In the genomic region with DNA sequence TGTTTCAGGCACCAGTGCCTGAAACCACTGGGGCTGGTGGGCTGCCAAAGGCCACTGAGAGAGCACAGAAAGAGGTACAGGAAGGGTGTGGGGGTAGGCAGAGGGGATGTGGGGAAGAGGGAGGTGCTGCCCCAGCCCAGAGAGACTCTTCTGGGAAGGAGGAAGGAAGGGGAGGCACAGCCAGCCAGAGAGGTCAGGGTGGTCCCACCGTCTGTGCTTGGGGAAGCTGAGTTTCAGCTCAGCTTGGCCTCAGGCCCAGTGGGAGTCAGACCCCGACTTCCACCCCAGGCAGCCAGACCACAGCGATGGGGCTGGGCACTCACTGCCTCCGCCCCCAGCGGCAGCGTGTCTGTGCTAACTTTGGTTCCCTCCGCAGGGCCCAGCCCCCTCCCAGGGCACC, we compare ENCODE assay signal across 11 cellular contexts. TPM values are rescaled to one million over a fixed set of nuclear protein-coding genes. Genes with fewer than 3 reads are reported as not detected.
DNase-seq lines count a peak whose midpoint lies in the region; ATAC-seq and TF ChIP-seq lines count a peak whose summit lies in the region.
"Had no signal": no experiment of that assay in that cellular context is flagged by ENCODE, and none has a peak within 500 bp of the region (broad histone marks: within the 10 kb centered on the region; RNA-seq: fewer than 3 reads in every experiment).

No MANE protein-coding gene starts in this region.

- TF ChIP-seq POLR2A in GM15510 (IDR thresholded peaks at IDR 0.05; ENCODE audit: borderline replicate concordance, extremely low read depth, insufficient read length) = peak; percentile 27
- no peak for TF ChIP-seq POLR2A in gastroesophageal sphincter (IDR thresholded peaks at IDR 0.05)
- TF ChIP-seq POLR2A in gastrocnemius medialis (IDR thresholded peaks at IDR 0.05) = no peak

- POLR2A ChIA-PET in OCI-LY7 (lab: Charles Lee) = interaction anchor here (4.4 kb wide), 1 partner anchor 10 kb away, joined by 22 read pairs; no protein-coding TSS in a partner anchor

- in situ Hi-C loops in gastrocnemius medialis (cut with MboI; ENCODE audit: low sequenced_read_pairs in 4 of 4) = no loop called here

- no TSS peak for BruUV-seq in OCI-LY7 (replicated peaks; lab: Mats Ljungman, UMichigan)

- H4K20me1 ChIP-seq in OCI-LY7 (ENCODE audit: insufficient read depth, low read length) = no peaks in the 10 kb centered on the region

- H3K4me3 ChIP-seq in OCI-LY7 (ENCODE audit: low read depth, low read length, poor library complexity, severe bottlenecking) (no peak overlapping the region), gastroesophageal sphincter (no peak overlapping the region), gastrocnemius medialis (no peak overlapping the region)
- H3K4me3 ChIP-seq: hepatocyte had no signal

- H3K4me1 ChIP-seq in OCI-LY7 (ENCODE audit: insufficient read depth, low read length, poor library complexity, severe bottlenecking) = peaks cover 34% of the 10 kb centered on the region
- peaks cover 0 to 31% (median 0%) of the 10 kb centered on the region in 3 donors for H3K4me1 ChIP-seq in gastroesophageal sphincter
- H3K4me1 ChIP-seq in gastrocnemius medialis = peaks cover 34 to 50% of the 10 kb centered on the region in 2 donors

- CTCF ChIA-PET in OCI-LY7 (lab: Charles Lee; ENCODE audit: unreplicated experiment) = no interaction called here

- no peaks in the 10 kb centered on the region for H3K79me2 ChIP-seq in OCI-LY7 (ENCODE audit: insufficient read depth, low read depth, low read length)
- H3K79me2 ChIP-seq: hepatocyte had no signal

- no CpG with 5 or more reads among the region's 7 CpGs for WGBS in gastroesophageal sphincter (ENCODE audit: low coverage in 1 of 2), 2 donors

- H3K36me3 ChIP-seq in OCI-LY7 (ENCODE audit: insufficient read depth, low read length) = no peaks in the 10 kb centered on the region
- no peaks in the 10 kb centered on the region for H3K36me3 ChIP-seq in gastroesophageal sphincter
- no peaks in the 10 kb centered on the region for H3K36me3 ChIP-seq in gastrocnemius medialis

- H3K27ac ChIP-seq in OCI-LY7 (ENCODE audit: low read depth, low read length, poor library complexity, severe bottlenecking) (peak overlapping the region; percentile 3), gastroesophageal sphincter (peak overlapping the region in 2 of 4 donors; percentile 43 to 57), gastrocnemius medialis (peak overlapping the region in 3 of 4 donors; percentile 86 to 94 (median 93))
- H3K27ac ChIP-seq: hepatocyte had no signal

- no peak for TF ChIP-seq EP300 in gastroesophageal sphincter (IDR thresholded peaks at IDR 0.05)

- H2AFZ ChIP-seq in OCI-LY7 (ENCODE audit: low read length) = peak overlapping the region; percentile 59; the same call in 1 of the 2 replicates
- H2AFZ ChIP-seq: hepatocyte had no signal

- H3K9me3 ChIP-seq in OCI-LY7 (ENCODE audit: low read length) = no peaks in the 10 kb centered on the region
- no peaks in the 10 kb centered on the region for H3K9me3 ChIP-seq in gastroesophageal sphincter
- H3K9me3 ChIP-seq in gastrocnemius medialis = no peaks in the 10 kb centered on the region

- intact Hi-C loops in OCI-LY7 (cut with micrococcal nuclease; ENCODE audit: unreplicated experiment) = no loop called here
- intact Hi-C loops in gastrocnemius medialis (cut with DNase I; ENCODE audit: low total_unique reads) = no loop called here

- peak; percentile 54 for ATAC-seq in gastroesophageal sphincter
- no peak for ATAC-seq in gastrocnemius medialis
- no peak for ATAC-seq in HG03442 (IDR thresholded peaks at IDR 0.05; ENCODE audit: unreplicated experiment)
- ATAC-seq in HG02798 (IDR thresholded peaks at IDR 0.05; ENCODE audit: poor library complexity, unreplicated experiment) = no peak

- H3K27me3 ChIP-seq in gastroesophageal sphincter (peaks cover 2% of the 10 kb centered on the region), gastrocnemius medialis (no peaks in the 10 kb centered on the region)
- H3K27me3 ChIP-seq: hepatocyte had no signal

- no peak for DNase-seq in OCI-LY7 (ENCODE audit: low spot score)
- no peak for DNase-seq in gastrocnemius medialis
- no peak for DNase-seq in activated CD4-positive, CD25-positive, alpha-beta regulatory T cell (lab: John Stamatoyannopoulos, UW)
- DNase-seq in dermis blood vessel endothelial cell = no peak
- DNase-seq: NCI-H1105 treated with DMSO at 0.1 percent for 48 hours, RPMI8226 had no signal

- H3K4me2 ChIP-seq in OCI-LY7 (ENCODE audit: low read length) = no peak overlapping the region
- H3K4me2 ChIP-seq: hepatocyte had no signal

- TF ChIP-seq CTCF in OCI-LY7 (conservative IDR thresholded peaks at IDR 0.05; ENCODE audit: low read length) (no peak), gastroesophageal sphincter (IDR thresholded peaks at IDR 0.05) (no peak), gastrocnemius medialis (IDR thresholded peaks at IDR 0.05 in 4 of 5, conservative IDR thresholded peaks at IDR 0.05 in 1 of 5) (no peak)

- H3K9me2 ChIP-seq in OCI-LY7 (ENCODE audit: insufficient read depth, low read length) = no peaks in the 10 kb centered on the region

RNA-seq across cellular contexts. Expression of gene PHYKPL, which starts 8.7 kb away (rescaled TPM):
- 69.7 and 86.3 TPM in 2 replicates for total RNA-seq in OCI-LY7 (2014; rRNA removed; shearing (Covaris generic))
- total RNA-seq in OCI-LY7 (2022) = 139 and 146 TPM in 2 replicates
- total RNA-seq in gastroesophageal sphincter = 10 to 100 TPM; 37.3 to 51.2 (median 41.6) TPM
- 10 to 100 TPM; 25.0 to 54.6 (median 33.7) TPM for total RNA-seq in gastrocnemius medialis
- total RNA-seq in dermis blood vessel endothelial cell = 42.9 and 44.2 TPM in 2 replicates

RNA-seq across cellular contexts. Expression of gene HNRNPAB, which starts 36.9 kb away (rescaled TPM):
- total RNA-seq in OCI-LY7 (2014; rRNA removed; shearing (Covaris generic)) = 146 and 184 TPM in 2 replicates
- 326 and 350 TPM in 2 replicates for total RNA-seq in OCI-LY7 (2022)
- total RNA-seq in gastroesophageal sphincter = 100 to 1,000 TPM in 2 of 4 donors, 10 to 100 TPM in 2; 79.9 to 140 (median 106) TPM
- total RNA-seq in gastrocnemius medialis = 100 to 1,000 TPM in 2 of 4 donors, 10 to 100 TPM in 2; 84.2 to 117 (median 106) TPM
- 55.0 and 64.6 TPM in 2 replicates for total RNA-seq in dermis blood vessel endothelial cell

RNA-seq across cellular contexts. Expression of gene GMCL2, which starts 54.1 kb away (rescaled TPM):
- not detected in 2 replicates for total RNA-seq in OCI-LY7 (2014; rRNA removed; shearing (Covaris generic))
- total RNA-seq in OCI-LY7 (2022) (not detected in 2 replicates), gastroesophageal sphincter (not detected), gastrocnemius medialis (not detected), dermis blood vessel endothelial cell (not detected in 2 replicates)
- total RNA-seq: hepatocyte had no signal
